ENCODE assay signal across 17 cellular contexts in the genomic region with DNA sequence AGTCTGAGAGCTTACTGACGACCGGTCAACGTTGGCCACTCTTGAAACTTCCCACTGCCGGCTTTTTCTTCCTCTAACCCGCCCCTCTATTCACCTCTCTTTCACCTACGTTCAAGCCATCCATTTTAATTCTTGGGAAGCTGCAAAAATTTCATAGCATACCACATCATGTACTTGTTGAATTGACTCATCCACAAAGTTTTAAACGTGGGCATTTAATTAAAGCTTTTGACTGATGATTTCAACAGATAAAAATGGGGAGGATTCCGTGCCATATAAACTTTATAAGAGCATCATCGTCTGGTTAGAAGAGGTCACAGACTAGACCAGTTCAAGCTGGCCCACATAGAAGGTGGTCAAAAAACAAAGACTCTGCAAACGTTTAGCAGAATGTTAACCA. TPM values are rescaled to one million over a fixed set of nuclear protein-coding genes. Genes with fewer than 3 reads are reported as not detected.
DNase-seq lines count a peak whose midpoint lies in the region; ATAC-seq, FAIRE-seq and TF ChIP-seq lines count a peak whose summit lies in the region.
"Had no signal": no experiment of that assay in that cellular context is flagged by ENCODE, and none has a peak within 500 bp of the region (broad histone marks: within the 10 kb centered on the region; RNA-seq: fewer than 3 reads in every experiment).

No MANE protein-coding gene starts in this region.

- H3K4me3 Mint-ChIP-seq in activated T-cell treated with anti-CD3 and anti-CD28 coated beads, Interleukin-2, amount 50 U/mL, for 24 hours, result no peak overlapping the region
- H3K4me3 Mint-ChIP-seq: activated CD4-positive, alpha-beta memory T cell treated with anti-CD3 and anti-CD28 coated beads, Interleukin-2, amount 10 ng/mL, durations not matched to agents 7 days and 5 days; CD4-positive, alpha-beta T cell; effector memory CD8-positive, alpha-beta T cell; stimulated activated memory B cell treated with anti-CD40 and anti-IgM and Interleukin-4, amounts not matched to agents 10 μg/mL and 1 μg/mL and 100 μg/mL, for 72 hours had no signal

- H3K36me3 Mint-ChIP-seq in activated T-cell treated with anti-CD3 and anti-CD28 coated beads, Interleukin-2, amount 50 U/mL, for 24 hours (ENCODE audit: low read depth), result peaks cover 88% of the 10 kb centered on the region

- H3K79me2 ChIP-seq in osteoblast (ENCODE audit: insufficient read depth, low read length), result peaks cover 34% of the 10 kb centered on the region

- H3K4me2 ChIP-seq in osteoblast (ENCODE audit: insufficient read depth, low read length), result peak overlapping the region; percentile 79
- H3K4me2 ChIP-seq: KMS-11 had no signal

- H4K20me1 ChIP-seq in osteoblast (ENCODE audit: insufficient read depth, low read length), result no peaks in the 10 kb centered on the region

- WGBS in small intestine, 3 donors, result 88 to 90% (median 89%) methylated on average over 10 of the region's 10 CpGs

- FAIRE-seq in RCC 7860 (lab: Jason Lieb, UNC), result peak; percentile 83
- FAIRE-seq in small intestine (lab: Jason Lieb, UNC), result no peak

- H3K4me1 Mint-ChIP-seq in activated T-cell treated with anti-CD3 and anti-CD28 coated beads, Interleukin-2, amount 50 U/mL, for 24 hours (ENCODE audit: low read depth), result no peaks in the 10 kb centered on the region
- H3K4me1 Mint-ChIP-seq: activated CD4-positive, alpha-beta memory T cell treated with anti-CD3 and anti-CD28 coated beads, Interleukin-2, amount 10 ng/mL, durations not matched to agents 7 days and 5 days had no signal

- H3K4me1 ChIP-seq in osteoblast (ENCODE audit: insufficient read depth, low read length) (peaks cover 42% of the 10 kb centered on the region), small intestine (ENCODE audit: control insufficient read depth in 2 of 2, insufficient read depth in 1 of 2, low read depth in 1 of 2, low read length in 1 of 2) (no peaks in the 10 kb centered on the region)
- H3K4me1 ChIP-seq: upper lobe of right lung had no signal

- H3K9me3 ChIP-seq in osteoblast (ENCODE audit: low read depth, low read length), result no peaks in the 10 kb centered on the region
- no peaks in the 10 kb centered on the region for H3K9me3 ChIP-seq in small intestine (ENCODE audit: control insufficient read depth, low read depth)
- H3K9me3 ChIP-seq: upper lobe of right lung had no signal

- H3K4me3 ChIP-seq in epithelial cell of esophagus (ENCODE audit: low read length) (no peak overlapping the region), osteoblast (ENCODE audit: insufficient read depth, low read length) (peak overlapping the region; percentile 45), small intestine (ENCODE audit: low read depth in 1 of 2, low read length in 2 of 2) (no peak overlapping the region)
- H3K4me3 ChIP-seq: upper lobe of right lung had no signal

- H2AFZ ChIP-seq in osteoblast (ENCODE audit: low read length), result peak overlapping the region; percentile 31

- H3K27ac Mint-ChIP-seq in activated T-cell treated with anti-CD3 and anti-CD28 coated beads, Interleukin-2, amount 50 U/mL, for 24 hours, result no peak overlapping the region
- H3K27ac Mint-ChIP-seq: activated CD4-positive, alpha-beta memory T cell treated with anti-CD3 and anti-CD28 coated beads, Interleukin-2, amount 10 ng/mL, durations not matched to agents 7 days and 5 days; CD4-positive, alpha-beta T cell; effector memory CD8-positive, alpha-beta T cell; stimulated activated memory B cell treated with anti-CD40 and anti-IgM and Interleukin-4, amounts not matched to agents 10 μg/mL and 1 μg/mL and 100 μg/mL, for 72 hours had no signal

- peak overlapping the region; percentile 100 for H3K27ac ChIP-seq in osteoblast (ENCODE audit: low read depth, low read length)
- H3K27ac ChIP-seq in small intestine (ENCODE audit: low read depth in 1 of 2, low read length in 1 of 2), result no peak overlapping the region
- H3K27ac ChIP-seq: KMS-11, upper lobe of right lung had no signal

- ATAC-seq in omental fat pad (ENCODE audit: low FRiP score), result no peak
- ATAC-seq: effector memory CD8-positive, alpha-beta T cell; stimulated activated memory B cell treated with anti-CD40 and anti-IgM and Interleukin-4, amounts not matched to agents 10 μg/mL and 1 μg/mL and 100 μg/mL, for 72 hours; upper lobe of right lung had no signal

- DNase-seq in EL, result peak; percentile 95
- DNase-seq in RCC 7860 (ENCODE audit: low spot score), result peak; percentile 86
- DNase-seq in epithelial cell of esophagus (ENCODE audit: low read depth), result peak; percentile 26
- peak; percentile 83 for DNase-seq in osteoblast (ENCODE audit: insufficient read length, low spot score, missing footprints)
- DNase-seq in activated T-cell treated with anti-CD3 and anti-CD28 coated beads, Interleukin-2, amount 50 U/mL, for 24 hours, result no peak
- DNase-seq in small intestine, result no peak
- no peak for DNase-seq in omental fat pad (ENCODE audit: low spot score)
- DNase-seq in NCI-H1436 (lab: John Stamatoyannopoulos, UW), result no peak
- DNase-seq: activated CD4-positive, alpha-beta memory T cell treated with anti-CD3 and anti-CD28 coated beads, Interleukin-2, amount 10 ng/mL, durations not matched to agents 7 days and 5 days; CD4-positive, alpha-beta T cell; effector memory CD8-positive, alpha-beta T cell; NCI-H1694; NCI-H526 treated with DMSO at 0.1 percent for 48 hours; stimulated activated CD4-positive, alpha-beta T cell treated with anti-CD3 and anti-CD28 coated beads, Interleukin-4, amount 100 ng/mL, for 4 hours; upper lobe of right lung had no signal

- H3K27me3 Mint-ChIP-seq in activated T-cell treated with anti-CD3 and anti-CD28 coated beads, Interleukin-2, amount 50 U/mL, for 24 hours, result no peaks in the 10 kb centered on the region
- H3K27me3 Mint-ChIP-seq: activated CD4-positive, alpha-beta memory T cell treated with anti-CD3 and anti-CD28 coated beads, Interleukin-2, amount 10 ng/mL, durations not matched to agents 7 days and 5 days; CD4-positive, alpha-beta T cell; effector memory CD8-positive, alpha-beta T cell; stimulated activated memory B cell treated with anti-CD40 and anti-IgM and Interleukin-4, amounts not matched to agents 10 μg/mL and 1 μg/mL and 100 μg/mL, for 72 hours had no signal

- TF ChIP-seq CTCF in epithelial cell of esophagus (IDR thresholded peaks at IDR 0.05; ENCODE audit: insufficient read depth, low read depth, low read length, missing control alignments) (no peak), osteoblast (IDR thresholded peaks at IDR 0.05; ENCODE audit: extremely low read depth, low read depth, low read length) (no peak), omental fat pad (IDR thresholded peaks at IDR 0.05) (no peak)

- H3K27me3 ChIP-seq in osteoblast (ENCODE audit: insufficient read depth, low read length) (no peaks in the 10 kb centered on the region), small intestine (ENCODE audit: control insufficient read depth in 2 of 2, insufficient read depth in 2 of 2, low read length in 2 of 2) (no peaks in the 10 kb centered on the region)
- H3K27me3 ChIP-seq: upper lobe of right lung had no signal

- H3K9me3 Mint-ChIP-seq in activated T-cell treated with anti-CD3 and anti-CD28 coated beads, Interleukin-2, amount 50 U/mL, for 24 hours, result no peaks in the 10 kb centered on the region
- H3K9me3 Mint-ChIP-seq: activated CD4-positive, alpha-beta memory T cell treated with anti-CD3 and anti-CD28 coated beads, Interleukin-2, amount 10 ng/mL, durations not matched to agents 7 days and 5 days; CD4-positive, alpha-beta T cell; effector memory CD8-positive, alpha-beta T cell; stimulated activated memory B cell treated with anti-CD40 and anti-IgM and Interleukin-4, amounts not matched to agents 10 μg/mL and 1 μg/mL and 100 μg/mL, for 72 hours had no signal

- H3K36me3 ChIP-seq in osteoblast (ENCODE audit: insufficient read depth, low read length) (peaks cover 44% of the 10 kb centered on the region), small intestine (ENCODE audit: control insufficient read depth in 2 of 2, insufficient read depth in 2 of 2, low read length in 2 of 2) (peaks cover 10 to 20% of the 10 kb centered on the region in 2 donors)

RNA-seq across cellular contexts. Expression of a gene that starts 22.5 kb away (rescaled TPM):
- total RNA-seq in osteoblast (22.1 and 25.9 TPM in 2 replicates), omental fat pad (10 to 100 TPM; 20.4 to 42.1 (median 36.9) TPM)
- polyA plus RNA-seq in small intestine, result 10 to 100 TPM in 2 of 3 donors, 1 to 10 TPM in 1; 7.4 to 12.6 (median 10.3) TPM

RNA-seq across cellular contexts. Expression of a gene that starts 40.3 kb away (rescaled TPM):
- total RNA-seq in osteoblast, result 19.5 and 28.6 TPM in 2 replicates
- polyA plus RNA-seq in small intestine, result 10 to 100 TPM in 1 of 3 donors, 1 to 10 TPM in 2; 5.6 to 16.6 (median 7.0) TPM
- 10 to 100 TPM in 1 of 4 donors, 1 to 10 TPM in 3; 5.2 to 45.3 (median 7.5) TPM for total RNA-seq in omental fat pad

RNA-seq across cellular contexts. Expression of a gene that starts 59.9 kb away (rescaled TPM):
- 8.7 and 9.7 TPM in 2 replicates for total RNA-seq in osteoblast
- 10 to 100 TPM in 1 of 3 donors, 1 to 10 TPM in 2; 2.7 to 11.6 (median 3.1) TPM for polyA plus RNA-seq in small intestine
- 10 to 100 TPM; 13.2 to 29.2 (median 18.7) TPM for total RNA-seq in omental fat pad

Comparison
In these comparisons a context has a peak if more than half of its experiments do, and no peak if none do; other contexts are left out.
1. DNase-seq: peak in EL (single experiment), RCC 7860 (single experiment), epithelial cell of esophagus (single experiment) and osteoblast (single experiment); none in activated T-cell treated with anti-CD3 and anti-CD28 coated beads, Interleukin-2, amount 50 U/mL, for 24 hours (single experiment), small intestine (single experiment), omental fat pad (single experiment) and NCI-H1436 (single experiment).